Comparison of ENCODE assay signal across 16 cellular contexts in genomic region chr10:8121199-8121890, GRCh38.
"Had no signal": no experiment of that assay in that cellular context is flagged by ENCODE, and none has a peak within 500 bp of the region (broad histone marks: within the 10 kb centered on the region; RNA-seq: fewer than 3 reads in every experiment).

No MANE protein-coding gene starts in this region.

- H3K9me3 ChIP-seq: adrenal gland, gastrocnemius medialis, heart right ventricle, pancreas, sigmoid colon, spleen, thyroid gland had no signal

- H3K27me3 ChIP-seq: adrenal gland, cardiac muscle cell, gastrocnemius medialis, pancreas, sigmoid colon, spleen, thyroid gland had no signal

- H3K27me3 Mint-ChIP-seq: activated CD4-positive, alpha-beta memory T cell treated with anti-CD3 and anti-CD28 coated beads, Interleukin-2, amount 10 ng/mL, durations not matched to agents 7 days and 5 days had no signal

- H3K4me1 Mint-ChIP-seq: activated CD4-positive, alpha-beta memory T cell treated with anti-CD3 and anti-CD28 coated beads, Interleukin-2, amount 10 ng/mL, durations not matched to agents 7 days and 5 days; endodermal cell; naive B cell had no signal

- H3K4me3 Mint-ChIP-seq: activated CD4-positive, alpha-beta memory T cell treated with anti-CD3 and anti-CD28 coated beads, Interleukin-2, amount 10 ng/mL, durations not matched to agents 7 days and 5 days; activated naive CD4-positive, alpha-beta T cell treated with anti-CD3 and anti-CD28 coated beads for 36 hours; endodermal cell; naive B cell had no signal

- H3K27ac ChIP-seq: adrenal gland, cardiac muscle cell, gastrocnemius medialis, heart right ventricle, pancreas, sigmoid colon, spleen, thyroid gland had no signal

- H3K36me3 ChIP-seq: adrenal gland, cardiac muscle cell, gastrocnemius medialis, heart right ventricle, pancreas, sigmoid colon, spleen, thyroid gland had no signal

- ATAC-seq: gastrocnemius medialis, heart right ventricle, left colon, pancreas had no signal

- H3K27ac Mint-ChIP-seq: activated CD4-positive, alpha-beta memory T cell treated with anti-CD3 and anti-CD28 coated beads, Interleukin-2, amount 10 ng/mL, durations not matched to agents 7 days and 5 days; activated naive CD4-positive, alpha-beta T cell treated with anti-CD3 and anti-CD28 coated beads for 36 hours; endodermal cell had no signal

- H3K9me3 Mint-ChIP-seq: activated naive CD4-positive, alpha-beta T cell treated with anti-CD3 and anti-CD28 coated beads for 36 hours; endodermal cell; naive B cell had no signal

- H3K36me3 Mint-ChIP-seq: naive B cell had no signal

- DNase-seq: activated CD4-positive, alpha-beta memory T cell treated with anti-CD3 and anti-CD28 coated beads, Interleukin-2, amount 10 ng/mL, durations not matched to agents 7 days and 5 days; activated CD4-positive, alpha-beta T cell treated with anti-CD3 and anti-CD28 coated beads for 4 hours; activated naive CD4-positive, alpha-beta T cell treated with anti-CD3 and anti-CD28 coated beads for 36 hours; adrenal gland; endodermal cell; gastrocnemius medialis; heart right ventricle; left colon; naive B cell; pancreas; sigmoid colon; spleen; stimulated activated CD4-positive, alpha-beta T cell treated with anti-CD3 and anti-CD28 coated beads, Interleukin-1b, Interleukin-23, amount 100 ng/mL, for 48 hours; thyroid gland had no signal

- H3K4me1 ChIP-seq: adrenal gland, gastrocnemius medialis, heart right ventricle, pancreas, sigmoid colon, spleen, thyroid gland had no signal

- H3K4me3 ChIP-seq: adrenal gland, cardiac muscle cell, gastrocnemius medialis, heart right ventricle, lung, pancreas, sigmoid colon, spleen, thyroid gland had no signal
